ENCODE assay signal across 8 cellular contexts in genomic region chr14:103520657-103521437, GRCh38. TPM values are rescaled to one million over a fixed set of nuclear protein-coding genes. Genes with fewer than 3 reads are reported as not detected.
DNase-seq lines count a peak whose midpoint lies in the region; ATAC-seq and TF ChIP-seq lines count a peak whose summit lies in the region.

No MANE protein-coding gene starts in this region.

- peak overlapping the region; percentile 51 to 69 (median 60) for H3K4me3 ChIP-seq in BLaER1 treated with 17β-estradiol and CSF1 and Interleukin-3, amounts not matched to agents 10 nM and 100 nM
- H3K4me3 ChIP-seq in H7 (ENCODE audit: insufficient read depth, low read depth, low read length): peak overlapping the region; percentile 88
- H3K4me3 ChIP-seq in ectodermal cell (ENCODE audit: insufficient read depth, low read depth, low read length): peak overlapping the region; percentile 67
- peak overlapping the region; percentile 15 for H3K4me3 ChIP-seq in lung

- H3K27ac ChIP-seq in BLaER1 treated with 17β-estradiol and CSF1 and Interleukin-3, amounts not matched to agents 10 nM and 100 nM: peak overlapping the region in 8 of 11 experiments; percentile 14 to 67 (median 46); a peak in 9 of 22 replicates
- peak overlapping the region; percentile 59 for H3K27ac ChIP-seq in ectodermal cell (ENCODE audit: insufficient read depth, low read depth, low read length, poor library complexity, severe bottlenecking)
- peak overlapping the region; percentile 59 to 80 for H3K27ac ChIP-seq in lung (ENCODE audit: low read depth in 1 of 2, low read length in 1 of 2)

- ATAC-seq in lung (ENCODE audit: insufficient read depth, low FRiP score) (peak; percentile 73), HG03460 (IDR thresholded peaks at IDR 0.05; ENCODE audit: unreplicated experiment) (no peak)

- peak overlapping the region; percentile 79 to 90 (median 86) for H3K4me2 ChIP-seq in BLaER1 treated with 17β-estradiol and CSF1 and Interleukin-3, amounts not matched to agents 10 nM and 100 nM

- 4 to 6% methylated on average over 66 of the region's 66 CpGs for WGBS in ectodermal cell, 2 experiments
- WGBS in lung, 2 donors: 2% methylated on average over 49 to 66 of the region's 66 CpGs

- no peaks in the 10 kb centered on the region for H3K36me3 ChIP-seq in BLaER1 treated with 17β-estradiol and CSF1 and Interleukin-3, amounts not matched to agents 10 nM and 100 nM
- H3K36me3 ChIP-seq in H7 (replicated peaks; ENCODE audit: control insufficient read depth, insufficient read depth, low read length) (peaks cover 10% of the 10 kb centered on the region), ectodermal cell (ENCODE audit: control insufficient read depth, insufficient read depth, low read length) (no peaks in the 10 kb centered on the region), lung (ENCODE audit: control insufficient read depth in 2 of 2, insufficient read depth in 2 of 2, low read length in 2 of 2) (no peaks in the 10 kb centered on the region)

- H3K9ac ChIP-seq in BLaER1 treated with 17β-estradiol and CSF1 and Interleukin-3, amounts not matched to agents 10 nM and 100 nM: peak overlapping the region; percentile 45 to 76 (median 67); a peak in 20 of 22 replicates

- peaks cover 0 to 83% (median 26%) of the 10 kb centered on the region in 11 experiments; a peak in 17 of 22 replicates for H4K20me1 ChIP-seq in BLaER1 treated with 17β-estradiol and CSF1 and Interleukin-3, amounts not matched to agents 10 nM and 100 nM

- peak; percentile 28 for TF ChIP-seq CTCF in lung (IDR thresholded peaks at IDR 0.05; ENCODE audit: control extremely low read depth, extremely low read depth)

- peaks cover 36 to 64% (median 43%) of the 10 kb centered on the region in 10 experiments for H3K4me1 ChIP-seq in BLaER1 treated with 17β-estradiol and CSF1 and Interleukin-3, amounts not matched to agents 10 nM and 100 nM
- peaks cover 43% of the 10 kb centered on the region for H3K4me1 ChIP-seq in ectodermal cell (ENCODE audit: control insufficient read depth, insufficient read depth, low read length)
- peaks cover 0 to 21% of the 10 kb centered on the region in 2 donors for H3K4me1 ChIP-seq in lung (ENCODE audit: control insufficient read depth in 2 of 2, insufficient read depth in 2 of 2, low read length in 2 of 2)

- 0 out of 22 replicates have a peak, but pooled peaks cover 0 to 9% (median 0%) of the 10 kb centered on the region in 11 experiments for H3K9me3 ChIP-seq in BLaER1 treated with 17β-estradiol and CSF1 and Interleukin-3, amounts not matched to agents 10 nM and 100 nM (replicated peaks in 1 of 11)
- no peaks in the 10 kb centered on the region for H3K9me3 ChIP-seq in ectodermal cell (ENCODE audit: control insufficient read depth, low read length)
- H3K9me3 ChIP-seq in lung (ENCODE audit: control insufficient read depth in 2 of 2, insufficient read depth in 1 of 2, low read length in 1 of 2): no peaks in the 10 kb centered on the region

- H3K27me3 ChIP-seq in BLaER1 treated with 17β-estradiol and CSF1 and Interleukin-3, amounts not matched to agents 10 nM and 100 nM: peaks cover 29 to 50% (median 45%) of the 10 kb centered on the region in 11 experiments
- peaks cover 15% of the 10 kb centered on the region for H3K27me3 ChIP-seq in H7 (ENCODE audit: control insufficient read depth, insufficient read depth, low read length)
- H3K27me3 ChIP-seq in ectodermal cell (ENCODE audit: control insufficient read depth, insufficient read depth, low read length, poor library complexity, severe bottlenecking): peaks cover 38% of the 10 kb centered on the region
- no peaks in the 10 kb centered on the region for H3K27me3 ChIP-seq in lung (ENCODE audit: control insufficient read depth, insufficient read depth)

- DNase-seq in H7 (peak; percentile 97), NCI-H446 (lab: John Stamatoyannopoulos, UW) (peak; percentile 60 to 90), lung (ENCODE audit: low spot score) (peak; percentile 81)
- DNase-seq in activated CD4-positive, alpha-beta T cell treated with anti-CD3 and anti-CD28 coated beads, Interleukin-2, amount 50 U/mL, for 4 hours: peak; percentile 57 to 63
- peak; percentile 38 for DNase-seq in stimulated activated CD8-positive, alpha-beta memory T cell treated with anti-CD3 and anti-CD28 coated beads, Interleukin-15, amount 100 ng/mL, for 1 hour (ENCODE audit: low read depth)

RNA-seq across cellular contexts. Expression of gene CKB, which starts 1.8 kb away (rescaled TPM):
- total RNA-seq in H7 (2014; rRNA removed; shearing (Covaris generic)): 282 and 412 TPM in 2 replicates
- polyA plus RNA-seq in ectodermal cell (2013, experiment 1 of 4): 293 TPM
- 253 TPM for polyA plus RNA-seq in ectodermal cell (2013, experiment 2 of 4)
- 281 TPM for polyA plus RNA-seq in ectodermal cell (2013, experiment 3 of 4)
- 303 TPM for polyA plus RNA-seq in ectodermal cell (2013, experiment 4 of 4)
- 100 to 1,000 TPM; 265 to 356 TPM for total RNA-seq in lung
- polyA plus RNA-seq in lung: 100 to 1,000 TPM; 111 to 289 TPM

RNA-seq across cellular contexts. Expression of gene TRMT61A, which starts 8.1 kb away (rescaled TPM):
- 13.4 and 14.1 TPM in 2 replicates for total RNA-seq in H7 (2014; rRNA removed; shearing (Covaris generic))
- 4.6 TPM for polyA plus RNA-seq in ectodermal cell (2013, experiment 1 of 4)
- 4.4 TPM for polyA plus RNA-seq in ectodermal cell (2013, experiment 2 of 4)
- polyA plus RNA-seq in ectodermal cell (2013, experiment 3 of 4): 3.9 TPM
- polyA plus RNA-seq in ectodermal cell (2013, experiment 4 of 4): 3.8 TPM
- total RNA-seq in lung: 10 to 100 TPM; 11.9 to 15.2 TPM
- 10 to 100 TPM; 16.8 to 21.5 TPM for polyA plus RNA-seq in lung

RNA-seq across cellular contexts. Expression of gene BAG5, which starts 41.6 kb away (rescaled TPM):
- 16.6 and 17.7 TPM in 2 replicates for total RNA-seq in H7 (2014; rRNA removed; shearing (Covaris generic))
- polyA plus RNA-seq in ectodermal cell (2013, experiment 1 of 4): 28.7 TPM
- 26.9 TPM for polyA plus RNA-seq in ectodermal cell (2013, experiment 2 of 4)
- polyA plus RNA-seq in ectodermal cell (2013, experiment 3 of 4): 18.3 TPM
- polyA plus RNA-seq in ectodermal cell (2013, experiment 4 of 4): 21.0 TPM
- total RNA-seq in lung: 10 to 100 TPM; 24.8 to 26.0 TPM
- 10 to 100 TPM in 1 of 2 donors, 1 to 10 TPM in 1; 8.7 to 12.3 TPM for polyA plus RNA-seq in lung

RNA-seq across cellular contexts. Expression of gene COA8, which starts 41.9 kb away (rescaled TPM):
- total RNA-seq in H7 (2014; rRNA removed; shearing (Covaris generic)): 15.8 and 17.4 TPM in 2 replicates
- polyA plus RNA-seq in ectodermal cell (2013, experiment 1 of 4): 28.8 TPM
- polyA plus RNA-seq in ectodermal cell (2013, experiment 2 of 4): 32.2 TPM
- 31.8 TPM for polyA plus RNA-seq in ectodermal cell (2013, experiment 3 of 4)
- 51.8 TPM for polyA plus RNA-seq in ectodermal cell (2013, experiment 4 of 4)
- total RNA-seq in lung: 10 to 100 TPM; 39.4 to 39.6 TPM
- polyA plus RNA-seq in lung: 10 to 100 TPM; 30.6 to 59.8 TPM

Comparison
In these comparisons a context has a peak if more than half of its experiments do, and no peak if none do; other contexts are left out.
1. H3K4me3 ChIP-seq: peak in every context shown above with its lines; median percentile 88 in H7; 67 in ectodermal cell; 60 in BLaER1 treated with 17β-estradiol and CSF1 and Interleukin-3, amounts not matched to agents 10 nM and 100 nM; 15 in lung.
2. DNase-seq: peak in every context shown above with its lines; median percentile 97 in H7; 81 in lung; 75 in NCI-H446; 60 in activated CD4-positive, alpha-beta T cell treated with anti-CD3 and anti-CD28 coated beads, Interleukin-2, amount 50 U/mL, for 4 hours; 38 in stimulated activated CD8-positive, alpha-beta memory T cell treated with anti-CD3 and anti-CD28 coated beads, Interleukin-15, amount 100 ng/mL, for 1 hour.